Comparison of ENCODE assay signal across 1 cellular context in the genomic region with DNA sequence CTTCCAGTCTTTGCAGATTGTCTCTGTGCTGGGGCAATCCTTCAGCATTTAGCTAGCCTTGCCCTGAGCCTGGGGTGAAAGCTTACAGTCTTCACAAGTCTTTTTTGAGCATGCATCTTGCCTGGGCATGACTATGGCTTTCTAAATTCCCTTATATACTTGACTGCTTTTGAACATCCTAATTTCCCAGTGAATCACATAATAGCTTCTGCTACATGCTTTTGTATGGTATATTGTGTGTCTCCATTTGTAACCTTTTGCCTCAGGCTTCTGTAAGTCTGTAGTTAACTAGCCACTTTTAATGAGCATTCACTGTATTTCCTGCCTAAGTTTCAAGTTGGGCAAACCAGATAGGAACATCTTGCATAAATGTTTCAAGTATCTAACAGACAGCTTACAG.
TF ChIP-seq lines count a peak whose summit lies in the region.

No MANE protein-coding gene starts in this region.

TF ChIP-seq in HepG2, 621 proteins besides CTCF, POLR2A, EP300 and RAD21:
- TF ChIP-seq ZNF546 (CRISPR knock-in tag; conservative IDR thresholded peaks at IDR 0.05) (no peak), FOXA1 (IDR thresholded peaks at IDR 0.05) (no peak), FOXA1 (CRISPR knock-in tag; IDR thresholded peaks at IDR 0.05) (no peak), ZNF317 (CRISPR knock-in tag; IDR thresholded peaks at IDR 0.05) (no peak), ZNF350 (CRISPR knock-in tag; IDR thresholded peaks at IDR 0.05; ENCODE audit: borderline replicate concordance, low read depth) (no peak), ZNF12 (CRISPR knock-in tag; IDR thresholded peaks at IDR 0.05) (no peak)
- TF ChIP-seq, protein P1, sequence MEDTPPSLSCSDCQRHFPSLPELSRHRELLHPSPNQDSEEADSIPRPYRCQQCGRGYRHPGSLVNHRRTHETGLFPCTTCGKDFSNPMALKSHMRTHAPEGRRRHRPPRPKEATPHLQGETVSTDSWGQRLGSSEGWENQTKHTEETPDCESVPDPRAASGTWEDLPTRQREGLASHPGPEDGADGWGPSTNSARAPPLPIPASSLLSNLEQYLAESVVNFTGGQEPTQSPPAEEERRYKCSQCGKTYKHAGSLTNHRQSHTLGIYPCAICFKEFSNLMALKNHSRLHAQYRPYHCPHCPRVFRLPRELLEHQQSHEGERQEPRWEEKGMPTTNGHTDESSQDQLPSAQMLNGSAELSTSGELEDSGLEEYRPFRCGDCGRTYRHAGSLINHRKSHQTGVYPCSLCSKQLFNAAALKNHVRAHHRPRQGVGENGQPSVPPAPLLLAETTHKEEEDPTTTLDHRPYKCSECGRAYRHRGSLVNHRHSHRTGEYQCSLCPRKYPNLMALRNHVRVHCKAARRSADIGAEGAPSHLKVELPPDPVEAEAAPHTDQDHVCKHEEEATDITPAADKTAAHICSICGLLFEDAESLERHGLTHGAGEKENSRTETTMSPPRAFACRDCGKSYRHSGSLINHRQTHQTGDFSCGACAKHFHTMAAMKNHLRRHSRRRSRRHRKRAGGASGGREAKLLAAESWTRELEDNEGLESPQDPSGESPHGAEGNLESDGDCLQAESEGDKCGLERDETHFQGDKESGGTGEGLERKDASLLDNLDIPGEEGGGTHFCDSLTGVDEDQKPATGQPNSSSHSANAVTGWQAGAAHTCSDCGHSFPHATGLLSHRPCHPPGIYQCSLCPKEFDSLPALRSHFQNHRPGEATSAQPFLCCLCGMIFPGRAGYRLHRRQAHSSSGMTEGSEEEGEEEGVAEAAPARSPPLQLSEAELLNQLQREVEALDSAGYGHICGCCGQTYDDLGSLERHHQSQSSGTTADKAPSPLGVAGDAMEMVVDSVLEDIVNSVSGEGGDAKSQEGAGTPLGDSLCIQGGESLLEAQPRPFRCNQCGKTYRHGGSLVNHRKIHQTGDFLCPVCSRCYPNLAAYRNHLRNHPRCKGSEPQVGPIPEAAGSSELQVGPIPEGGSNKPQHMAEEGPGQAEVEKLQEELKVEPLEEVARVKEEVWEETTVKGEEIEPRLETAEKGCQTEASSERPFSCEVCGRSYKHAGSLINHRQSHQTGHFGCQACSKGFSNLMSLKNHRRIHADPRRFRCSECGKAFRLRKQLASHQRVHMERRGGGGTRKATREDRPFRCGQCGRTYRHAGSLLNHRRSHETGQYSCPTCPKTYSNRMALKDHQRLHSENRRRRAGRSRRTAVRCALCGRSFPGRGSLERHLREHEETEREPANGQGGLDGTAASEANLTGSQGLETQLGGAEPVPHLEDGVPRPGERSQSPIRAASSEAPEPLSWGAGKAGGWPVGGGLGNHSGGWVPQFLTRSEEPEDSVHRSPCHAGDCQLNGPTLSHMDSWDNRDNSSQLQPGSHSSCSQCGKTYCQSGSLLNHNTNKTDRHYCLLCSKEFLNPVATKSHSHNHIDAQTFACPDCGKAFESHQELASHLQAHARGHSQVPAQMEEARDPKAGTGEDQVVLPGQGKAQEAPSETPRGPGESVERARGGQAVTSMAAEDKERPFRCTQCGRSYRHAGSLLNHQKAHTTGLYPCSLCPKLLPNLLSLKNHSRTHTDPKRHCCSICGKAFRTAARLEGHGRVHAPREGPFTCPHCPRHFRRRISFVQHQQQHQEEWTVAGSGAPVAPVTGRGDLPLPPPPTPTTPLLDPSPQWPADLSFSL (CRISPR knock-in tag; IDR thresholded peaks at IDR 0.05), result no peak
